10 cellular contexts compared by ENCODE assay signal in genomic region chrX:136214551-136214950, GRCh38. TPM values are rescaled to one million over a fixed set of nuclear protein-coding genes. Genes with fewer than 3 reads are reported as not detected.
A peak's percentile ranks its signal among the peaks of the same experiment; 100 is the strongest.
DNase-seq lines count a peak whose midpoint lies in the region; ATAC-seq and TF ChIP-seq lines count a peak whose summit lies in the region.
"Had no signal": no experiment of that assay in that cellular context is flagged by ENCODE, and none has a peak within 500 bp of the region (broad histone marks: within the 10 kb centered on the region; RNA-seq: fewer than 3 reads in every experiment).

No MANE protein-coding gene starts in this region.

- H2AFZ ChIP-seq in MM.1S (ENCODE audit: low read length): no peak overlapping the region

- no peak for TF ChIP-seq CTCF in psoas muscle (IDR thresholded peaks at IDR 0.05)
- no peak for TF ChIP-seq CTCF in MM.1S (IDR thresholded peaks at IDR 0.05; ENCODE audit: low read length)
- no peak for TF ChIP-seq CTCF in dorsolateral prefrontal cortex (IDR thresholded peaks at IDR 0.05 in 54 of 56, conservative IDR thresholded peaks at IDR 0.05 in 2 of 56; ENCODE audit: low read depth in 1 of 56, partially characterized antibody in 56 of 56)
- TF ChIP-seq CTCF in GM10248 (IDR thresholded peaks at IDR 0.05; ENCODE audit: control extremely low read depth, extremely low read depth, low read depth, missing control alignments): no peak

- H3K4me3 ChIP-seq in BLaER1 (no peak overlapping the region), psoas muscle (no peak overlapping the region), MM.1S (ENCODE audit: low read length) (no peak overlapping the region), dorsolateral prefrontal cortex (no peak overlapping the region)

- peaks cover 50% of the 10 kb centered on the region; the same call in 1 of the 2 replicates for H4K20me1 ChIP-seq in BLaER1
- no peaks in the 10 kb centered on the region for H4K20me1 ChIP-seq in MM.1S (ENCODE audit: insufficient read depth, low read length)

- H3F3A ChIP-seq in MM.1S (ENCODE audit: insufficient read depth, low read length): no peaks in the 10 kb centered on the region

- no peaks in the 10 kb centered on the region for H3K79me2 ChIP-seq in MM.1S (ENCODE audit: low read length)

- no peak overlapping the region for H3K9ac ChIP-seq in BLaER1
- no peak overlapping the region for H3K9ac ChIP-seq in MM.1S (ENCODE audit: low read length)

- intact Hi-C loops in psoas muscle (cut with DNase I): loop anchor here in 1 of 2 donors (5.0 kb wide), 1 partner anchor 42 kb away; no protein-coding TSS in a partner anchor
- intact Hi-C loops in dorsolateral prefrontal cortex (cut with DNase I): no loop called here

- H3K36me3 ChIP-seq in BLaER1: peaks cover 24% of the 10 kb centered on the region
- peaks cover 0 to 40% of the 10 kb centered on the region in 2 donors for H3K36me3 ChIP-seq in psoas muscle (ENCODE audit: insufficient read depth in 1 of 2, low read depth in 1 of 2)
- no peaks in the 10 kb centered on the region for H3K36me3 ChIP-seq in MM.1S (replicated peaks; ENCODE audit: insufficient read depth, low read length)

- H3K27ac ChIP-seq in BLaER1: no peak overlapping the region
- peak overlapping the region; percentile 53 for H3K27ac ChIP-seq in psoas muscle
- H3K27ac ChIP-seq in MM.1S (ENCODE audit: low read length): no peak overlapping the region
- H3K27ac ChIP-seq in dorsolateral prefrontal cortex: no peak overlapping the region

- H3K4me2 ChIP-seq in BLaER1 (0 out of 2 replicates have a peak overlapping the region, but pooled peaks have one; percentile 28), MM.1S (ENCODE audit: low read depth, low read length) (no peak overlapping the region)

- CTCF ChIA-PET in GM10248 (lab: Yijun Ruan, JAX): interaction anchor here (2.2 kb wide), 1 partner anchor 186 kb away, joined by 9 read pairs; no protein-coding TSS in a partner anchor

- no peaks in the 10 kb centered on the region for H3K9me3 ChIP-seq in BLaER1
- H3K9me3 ChIP-seq in psoas muscle: no peaks in the 10 kb centered on the region
- no peaks in the 10 kb centered on the region for H3K9me3 ChIP-seq in MM.1S (replicated peaks; ENCODE audit: insufficient read depth, low read length)

- POLR2A ChIA-PET in GM10248 (lab: Yijun Ruan, JAX): no interaction called here

- DNase-seq in fibroblast of gingiva (ENCODE audit: low read depth): peak; percentile 83
- no peak for DNase-seq in psoas muscle
- no peak for DNase-seq in MM.1S
- no peak for DNase-seq in dorsolateral prefrontal cortex
- DNase-seq in GM10248 (ENCODE audit: extremely low spot score): no peak
- DNase-seq: NCI-H1092, SHP77 had no signal

- H3K9me2 ChIP-seq in MM.1S (replicated peaks; ENCODE audit: insufficient read depth, low read length): no peaks in the 10 kb centered on the region

- H3K4me1 ChIP-seq in BLaER1: peaks cover 48% of the 10 kb centered on the region
- H3K4me1 ChIP-seq in psoas muscle: no peaks in the 10 kb centered on the region
- no peaks in the 10 kb centered on the region for H3K4me1 ChIP-seq in MM.1S (ENCODE audit: low read length)

- H3K27me3 ChIP-seq in BLaER1: peaks cover 96% of the 10 kb centered on the region
- no peaks in the 10 kb centered on the region for H3K27me3 ChIP-seq in psoas muscle (ENCODE audit: insufficient read depth in 3 of 3, low read length in 2 of 3)
- no peaks in the 10 kb centered on the region for H3K27me3 ChIP-seq in MM.1S (replicated peaks; ENCODE audit: insufficient read depth, low read length)
- H3K27me3 ChIP-seq in dorsolateral prefrontal cortex: peaks cover 0 to 63% (median 14%) of the 10 kb centered on the region in 45 donors

- 49 to 57% (median 49%) methylated on average over 7 of the region's 7 CpGs for WGBS in psoas muscle, 3 donors

- peak; percentile 1 to 5 (median 3) for ATAC-seq in psoas muscle
- ATAC-seq in HG03439 (IDR thresholded peaks at IDR 0.05; ENCODE audit: unreplicated experiment): no peak

TF ChIP-seq in PFSK-1, 5 proteins besides CTCF, POLR2A, EP300 and RAD21:
- TF ChIP-seq FOXP2 (optimal IDR thresholded peaks at IDR 0.05; ENCODE audit: borderline replicate concordance, extremely low read depth, extremely low read length, insufficient read depth) (peak; percentile 78), SIN3A (IDR thresholded peaks at IDR 0.05; ENCODE audit: borderline replicate concordance, insufficient read depth, low read length) (no peak)
TF ChIP-seq in PFSK-1: peak in this region for 1.

RNA-seq across cellular contexts. Expression of gene MAP7D3, which starts 36.6 kb away (rescaled TPM):
- polyA plus RNA-seq in PFSK-1 (2012; ENCODE audit: insufficient read length, low read depth): 13.4 TPM
- 10 to 100 TPM in 3 of 4 donors, 1 to 10 TPM in 1; 7.6 to 14.8 (median 10.6) TPM for total RNA-seq in psoas muscle
- polyA plus RNA-seq in psoas muscle: 1 to 10 TPM; 4.6 to 8.0 (median 6.2) TPM
- total RNA-seq in dorsolateral prefrontal cortex: 1 to 10 TPM; 1.1 to 6.5 (median 2.6) TPM
